ENCODE assay signal across 12 cellular contexts in the genomic region with DNA sequence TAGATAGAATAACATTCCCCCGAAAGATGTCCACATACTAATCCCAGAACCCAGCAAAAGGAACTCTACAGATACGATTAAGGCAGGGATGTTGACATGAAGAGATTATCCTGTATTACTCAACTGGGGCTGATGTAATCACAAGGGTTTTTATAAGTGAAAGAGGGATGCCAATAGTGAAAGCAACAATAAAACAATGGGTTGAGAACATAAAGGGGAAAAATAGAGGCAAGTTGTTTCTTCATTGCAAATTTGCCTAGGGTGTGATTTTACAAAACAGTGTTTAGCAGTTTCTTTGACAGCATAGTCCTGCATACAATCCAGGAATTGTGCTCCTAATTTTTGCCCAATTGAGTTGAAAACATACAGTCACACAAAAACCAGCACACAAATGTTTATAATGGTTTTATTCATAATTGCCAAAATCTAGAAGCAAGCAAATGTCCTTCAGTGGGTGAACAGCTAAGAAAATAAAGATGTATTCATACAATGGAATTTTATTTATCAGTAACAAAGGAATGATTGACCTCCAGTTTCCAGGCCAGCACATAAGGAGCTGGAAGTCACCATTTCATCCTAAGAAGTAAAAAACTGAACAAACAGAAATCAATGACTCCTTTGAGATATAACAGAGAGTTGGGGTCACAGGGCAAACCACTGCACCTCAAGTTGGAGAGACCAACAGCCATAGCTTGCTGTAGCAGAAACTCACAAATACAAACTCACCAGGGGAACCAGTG.
DNase-seq lines count a peak whose midpoint lies in the region; ATAC-seq and TF ChIP-seq lines count a peak whose summit lies in the region.
"Had no signal": no experiment of that assay in that cellular context is flagged by ENCODE, and none has a peak within 500 bp of the region (broad histone marks: within the 10 kb centered on the region; RNA-seq: fewer than 3 reads in every experiment).

No MANE protein-coding gene starts in this region.

- CTCF ChIA-PET in IMR-90 (lab: Yijun Ruan, JAX): no interaction called here

- no peaks in the 10 kb centered on the region for H3K36me3 ChIP-seq in IMR-90 (ENCODE audit: control insufficient read depth, insufficient read depth, low read length)
- peaks cover 0 to 9% (median 0%) of the 10 kb centered on the region in 4 donors for H3K36me3 ChIP-seq in stomach

- no peak overlapping the region for H2BK15ac ChIP-seq in IMR-90 (ENCODE audit: low read depth, low read length)

- WGBS in IMR-90 (ENCODE audit: extremely low coverage in 2 of 2, insufficient read length in 1 of 2), 2 experiments: no CpG with 5 or more reads among the region's 2 CpGs
- WGBS in stomach, 5 donors: 54 to 71% (median 65%) methylated on average over 2 of the region's 2 CpGs

- no peaks in the 10 kb centered on the region; the same call in 1 of the 2 replicates for H3K9me1 ChIP-seq in IMR-90 (ENCODE audit: insufficient read depth, low read length)

- H3K4me1 Mint-ChIP-seq in stimulated activated memory B cell treated with anti-CD40 and anti-IgM and Interleukin-4, amounts not matched to agents 10 μg/mL and 1 μg/mL and 100 μg/mL, for 72 hours: peaks cover 21% of the 10 kb centered on the region
- H3K4me1 Mint-ChIP-seq: mesothelial cell of epicardium had no signal

- H3K9me3 Mint-ChIP-seq in stimulated activated memory B cell treated with anti-CD40 and anti-IgM and Interleukin-4, amounts not matched to agents 10 μg/mL and 1 μg/mL and 100 μg/mL, for 72 hours: peaks cover 7% of the 10 kb centered on the region

- H3K4me3 ChIP-seq in AG10803 (ENCODE audit: low read length) (no peak overlapping the region), IMR-90 (ENCODE audit: insufficient read depth, low read depth, low read length) (no peak overlapping the region), dorsolateral prefrontal cortex (peak overlapping the region in 1 of 59 donors; percentile 10), stomach (no peak overlapping the region)
- H3K4me3 ChIP-seq: tibial artery had no signal

- in situ Hi-C loops in IMR-90 (cut with MboI; ENCODE audit: low sequenced_read_pairs): no loop called here

- intact Hi-C loops in IMR-90 (cut with micrococcal nuclease): no loop called here
- intact Hi-C loops in dorsolateral prefrontal cortex (cut with DNase I): no loop called here
- intact Hi-C loops in stomach (cut with DNase I; ENCODE audit: low total_unique reads): no loop called here

- H3K4me2 ChIP-seq in IMR-90 (ENCODE audit: low read depth, low read length): peak overlapping the region; percentile 25; the same call in 1 of the 2 replicates

- H3K56ac ChIP-seq in IMR-90 (ENCODE audit: extremely low read depth, insufficient read depth, low read length): no peak overlapping the region; the same call in 1 of the 2 replicates

- H3K4me1 ChIP-seq in IMR-90 (ENCODE audit: control insufficient read depth, insufficient read depth, low read length): no peaks in the 10 kb centered on the region
- H3K4me1 ChIP-seq in stomach: no peaks in the 10 kb centered on the region
- H3K4me1 ChIP-seq: tibial artery had no signal

- H3K18ac ChIP-seq in IMR-90 (ENCODE audit: low read depth, low read length): peak overlapping the region; percentile 42; the same call in 1 of the 2 replicates

- peak overlapping the region; percentile 66; the same call in 1 of the 2 replicates for H3K14ac ChIP-seq in IMR-90 (replicated peaks; ENCODE audit: low read depth, low read length)

- no peak overlapping the region for H2AFZ ChIP-seq in IMR-90 (replicated peaks; ENCODE audit: low read length, poor library complexity)

- no peak overlapping the region for H2AK5ac ChIP-seq in IMR-90 (ENCODE audit: low read depth, low read length)

- H2BK20ac ChIP-seq in IMR-90 (ENCODE audit: low read depth, low read length): 0 out of 2 replicates have a peak overlapping the region, but pooled peaks have one; percentile 5

- peak overlapping the region; percentile 51; the same call in 1 of the 2 replicates for H3K4ac ChIP-seq in IMR-90 (ENCODE audit: low read depth, low read length)

- TF ChIP-seq CTCF in AG10803 (conservative IDR thresholded peaks at IDR 0.05; ENCODE audit: low read length) (no peak), IMR-90 (conservative IDR thresholded peaks at IDR 0.05; ENCODE audit: low read depth, low read length) (no peak), dorsolateral prefrontal cortex (IDR thresholded peaks at IDR 0.05 in 54 of 56, conservative IDR thresholded peaks at IDR 0.05 in 2 of 56; ENCODE audit: low read depth in 1 of 56, partially characterized antibody in 56 of 56) (no peak), stomach (IDR thresholded peaks at IDR 0.05) (no peak)

- H3K27ac ChIP-seq in IMR-90 (ENCODE audit: insufficient read depth, low read length) (peak overlapping the region; percentile 44; the same call in 1 of the 2 replicates), dorsolateral prefrontal cortex (peak overlapping the region in 33 of 59 donors; percentile 2 to 84 (median 43)), stomach (peak overlapping the region in 1 of 5 donors; percentile 22)
- H3K27ac ChIP-seq: tibial artery had no signal

- H3K9ac ChIP-seq in IMR-90 (ENCODE audit: low read depth, low read length): no peak overlapping the region

- peaks cover 87% of the 10 kb centered on the region for H3K36me3 Mint-ChIP-seq in stimulated activated memory B cell treated with anti-CD40 and anti-IgM and Interleukin-4, amounts not matched to agents 10 μg/mL and 1 μg/mL and 100 μg/mL, for 72 hours

- peak overlapping the region; percentile 42; the same call in 1 of the 2 replicates for H2BK120ac ChIP-seq in IMR-90 (ENCODE audit: low read depth, low read length)

- H3K79me1 ChIP-seq in IMR-90 (ENCODE audit: low read depth in 1 of 2, low read length in 2 of 2): no peaks in the 10 kb centered on the region

- H3K23ac ChIP-seq in IMR-90 (ENCODE audit: low read depth, low read length): no peak overlapping the region

- TF ChIP-seq EP300 in stomach (IDR thresholded peaks at IDR 0.05): no peak

- peak overlapping the region in 1 of 2 experiments; percentile 7; a peak in 1 of 4 replicates for H4K8ac ChIP-seq in IMR-90 (ENCODE audit: low read depth in 2 of 2, low read length in 2 of 2)

- H4K91ac ChIP-seq in IMR-90 (ENCODE audit: insufficient read depth, low read depth, low read length): peak overlapping the region; percentile 38; the same call in 1 of the 2 replicates

- TF ChIP-seq POLR2A in IMR-90 (IDR thresholded peaks at IDR 0.05; ENCODE audit: low read depth, low read length) (no peak), stomach (IDR thresholded peaks at IDR 0.05) (no peak)

- no peak overlapping the region for H3K27ac Mint-ChIP-seq in stimulated activated memory B cell treated with anti-CD40 and anti-IgM and Interleukin-4, amounts not matched to agents 10 μg/mL and 1 μg/mL and 100 μg/mL, for 72 hours
- H3K27ac Mint-ChIP-seq: mesothelial cell of epicardium had no signal

- no peaks in the 10 kb centered on the region for H3K27me3 Mint-ChIP-seq in stimulated activated memory B cell treated with anti-CD40 and anti-IgM and Interleukin-4, amounts not matched to agents 10 μg/mL and 1 μg/mL and 100 μg/mL, for 72 hours

- no peak overlapping the region for H4K5ac ChIP-seq in IMR-90 (ENCODE audit: low read depth, low read length)

- no peaks in the 10 kb centered on the region for H4K20me1 ChIP-seq in IMR-90 (ENCODE audit: insufficient read depth, low read length)

- H2BK5ac ChIP-seq in IMR-90 (ENCODE audit: low read depth, low read length, poor library complexity, severe bottlenecking): peak overlapping the region; percentile 15

- TF ChIP-seq RAD21 in IMR-90 (IDR thresholded peaks at IDR 0.05; ENCODE audit: low read length): no peak

- dilution Hi-C loops in IMR-90 (cut with HindIII; ENCODE audit: low sequenced_read_pairs, unreplicated experiment): no loop called here

- no peak overlapping the region for H2AK9ac ChIP-seq in IMR-90 (replicated peaks; ENCODE audit: low read depth, low read length, poor library complexity)

- H3K4me3 Mint-ChIP-seq in stimulated activated memory B cell treated with anti-CD40 and anti-IgM and Interleukin-4, amounts not matched to agents 10 μg/mL and 1 μg/mL and 100 μg/mL, for 72 hours: no peak overlapping the region
- H3K4me3 Mint-ChIP-seq: mesothelial cell of epicardium had no signal

- BruUV-seq in IMR-90 (replicated peaks; lab: Mats Ljungman, UMichigan): no TSS peak

- H3K27me3 ChIP-seq in IMR-90 (ENCODE audit: control insufficient read depth, insufficient read depth, low read length): no peaks in the 10 kb centered on the region
- no peaks in the 10 kb centered on the region for H3K27me3 ChIP-seq in dorsolateral prefrontal cortex
- H3K27me3 ChIP-seq in stomach: no peaks in the 10 kb centered on the region
- H3K27me3 ChIP-seq: tibial artery had no signal

- ATAC-seq in IMR-90 (ENCODE audit: low read depth) (peak; percentile 79), GM18858 (IDR thresholded peaks at IDR 0.05; ENCODE audit: unreplicated experiment) (no peak)
- no peak for ATAC-seq in stimulated activated memory B cell treated with anti-CD40 and anti-IgM and Interleukin-4, amounts not matched to agents 10 μg/mL and 1 μg/mL and 100 μg/mL, for 72 hours

- POLR2A ChIA-PET in IMR-90 (lab: Charles Lee; ENCODE audit: unreplicated experiment): no interaction called here

- no peaks in the 10 kb centered on the region for H3K9me3 ChIP-seq in IMR-90 (ENCODE audit: control insufficient read depth, insufficient read depth, low read length)
- no peaks in the 10 kb centered on the region for H3K9me3 ChIP-seq in stomach
- H3K9me3 ChIP-seq: tibial artery had no signal

- DNase-seq in AG10803 (ENCODE audit: low read depth) (peak; percentile 71), IMR-90 (peak; percentile 85), dorsolateral prefrontal cortex (no peak), medulla oblongata (ENCODE audit: extremely low spot score) (peak; percentile 5), stomach (no peak), hippocampal formation (lab: John Stamatoyannopoulos, UW) (no peak)
- DNase-seq: NCI-H1930; stimulated activated CD4-positive, alpha-beta T cell treated with anti-CD3 and anti-CD28 coated beads, Interleukin-2, amount 100 ng/mL, for 48 hours; tibial artery had no signal

TF ChIP-seq in IMR-90, 13 proteins besides CTCF, POLR2A, EP300 and RAD21:
- TF ChIP-seq CEBPB (IDR thresholded peaks at IDR 0.05; ENCODE audit: low read depth, low read length) (peak; percentile 90), MXI1 (IDR thresholded peaks at IDR 0.05; ENCODE audit: borderline replicate concordance, low read depth, low read length) (no peak)

Comparison
In these comparisons a context has a peak if more than half of its experiments do, and no peak if none do; other contexts are left out.
1. DNase-seq: peak in AG10803 (single experiment), IMR-90 (single experiment) and medulla oblongata (single experiment); none in dorsolateral prefrontal cortex (0 of 10), stomach (single experiment) and hippocampal formation (0 of 2).